In genomic region chr2:109609352-109610024, GRCh38 we compare ENCODE assay signal across 11 cellular contexts. TPM values are rescaled to one million over a fixed set of nuclear protein-coding genes. Genes with fewer than 3 reads are reported as not detected.
DNase-seq lines count a peak whose midpoint lies in the region; ATAC-seq and TF ChIP-seq lines count a peak whose summit lies in the region.
"Had no signal": no experiment of that assay in that cellular context is flagged by ENCODE, and none has a peak within 500 bp of the region (broad histone marks: within the 10 kb centered on the region; RNA-seq: fewer than 3 reads in every experiment).

No MANE protein-coding gene starts in this region.

- peaks cover 33% of the 10 kb centered on the region for H3K27me3 Mint-ChIP-seq in activated CD4-positive, alpha-beta memory T cell treated with anti-CD3 and anti-CD28 coated beads for 36 hours

- POLR2A ChIA-PET in activated CD4-positive, alpha-beta memory T cell treated with anti-CD3 and anti-CD28 coated beads for 36 hours (lab: Charles Lee) = no interaction called here

- H3K9me3 ChIP-seq in right atrium auricular region (no peaks in the 10 kb centered on the region), aorta (ENCODE audit: control insufficient read depth, low read length) (no peaks in the 10 kb centered on the region)

- peaks cover 5% of the 10 kb centered on the region for H3K36me3 Mint-ChIP-seq in activated CD4-positive, alpha-beta memory T cell treated with anti-CD3 and anti-CD28 coated beads for 36 hours
- H3K36me3 Mint-ChIP-seq: CD8-positive, alpha-beta T cell had no signal

- H3K27ac ChIP-seq in right atrium auricular region (peak overlapping the region; percentile 8 to 32), aorta (ENCODE audit: low read depth in 1 of 2, low read length in 2 of 2) (peak overlapping the region; percentile 37 to 80)

- no peak for DNase-seq in right atrium auricular region (ENCODE audit: low spot score)
- DNase-seq in left ventricle myocardium superior = no peak
- peak; percentile 60 for DNase-seq in amniotic epithelial cell (ENCODE audit: low read depth)
- peak; percentile 75 for DNase-seq in iris pigment epithelial cell (ENCODE audit: low read depth)
- DNase-seq in aorta = no peak
- DNase-seq in head of caudate nucleus = no peak
- DNase-seq in activated CD4-positive, alpha-beta memory T cell treated with anti-CD3 and anti-CD28 coated beads for 36 hours = no peak
- DNase-seq in NCI-H69 (lab: John Stamatoyannopoulos, UW) = no peak
- DNase-seq: activated CD4-positive, alpha-beta T cell treated with anti-CD3 and anti-CD28 coated beads for 1 hour; CD8-positive, alpha-beta T cell; NCI-H446 treated with DMSO at 0.1 percent for 48 hours had no signal

- ATAC-seq in left ventricle myocardium superior = no peak
- no peak for ATAC-seq in aorta (ENCODE audit: low FRiP score)
- ATAC-seq: CD8-positive, alpha-beta T cell had no signal

- peaks cover 0 to 38% of the 10 kb centered on the region in 2 donors for H3K4me1 ChIP-seq in right atrium auricular region
- H3K4me1 ChIP-seq in aorta (ENCODE audit: control insufficient read depth in 1 of 2, insufficient read depth in 2 of 2, low read length in 2 of 2) = peaks cover 4 to 10% of the 10 kb centered on the region in 2 donors

- TF ChIP-seq CTCF in right atrium auricular region (IDR thresholded peaks at IDR 0.05) = no peak

- H3K36me3 ChIP-seq in right atrium auricular region (no peaks in the 10 kb centered on the region), aorta (ENCODE audit: control insufficient read depth in 1 of 2, insufficient read depth in 2 of 2, low read length in 1 of 2) (no peaks in the 10 kb centered on the region)

- H3K27me3 ChIP-seq in right atrium auricular region (no peaks in the 10 kb centered on the region), aorta (ENCODE audit: control insufficient read depth in 1 of 2, insufficient read depth in 2 of 2, low read length in 1 of 2) (no peaks in the 10 kb centered on the region)

- H3K4me1 Mint-ChIP-seq in activated CD4-positive, alpha-beta memory T cell treated with anti-CD3 and anti-CD28 coated beads for 36 hours (ENCODE audit: low read depth) = peaks cover 16% of the 10 kb centered on the region

- intact Hi-C loops in left ventricle myocardium superior (cut with micrococcal nuclease) (no loop called here), aorta (cut with DNase I) (loop anchor here in 1 of 2 donors (5.0 kb wide), 2 partner anchors 52 to 83 kb away; no protein-coding TSS in a partner anchor), head of caudate nucleus (cut with DNase I) (no loop called here)
- intact Hi-C loops in activated CD4-positive, alpha-beta memory T cell treated with anti-CD3 and anti-CD28 coated beads for 36 hours (cut with micrococcal nuclease) = no loop called here

- 11 to 19% methylated on average over 8 of the region's 8 CpGs for WGBS in aorta, 2 donors

- no peaks in the 10 kb centered on the region for H3K9me3 Mint-ChIP-seq in activated CD4-positive, alpha-beta memory T cell treated with anti-CD3 and anti-CD28 coated beads for 36 hours

- no peak overlapping the region for H3K27ac Mint-ChIP-seq in activated CD4-positive, alpha-beta memory T cell treated with anti-CD3 and anti-CD28 coated beads for 36 hours
- H3K27ac Mint-ChIP-seq: CD8-positive, alpha-beta T cell had no signal

- CTCF ChIA-PET in activated CD4-positive, alpha-beta memory T cell treated with anti-CD3 and anti-CD28 coated beads for 36 hours (lab: Charles Lee) = no interaction called here

- H3K4me3 Mint-ChIP-seq in activated CD4-positive, alpha-beta memory T cell treated with anti-CD3 and anti-CD28 coated beads for 36 hours = no peak overlapping the region
- H3K4me3 Mint-ChIP-seq: CD8-positive, alpha-beta T cell had no signal

- H3K4me3 ChIP-seq in right atrium auricular region = peak overlapping the region; percentile 0 to 3
- peak overlapping the region; percentile 15 to 44 for H3K4me3 ChIP-seq in aorta (ENCODE audit: low read length in 2 of 2)

RNA-seq across cellular contexts. Expression of gene SEPTIN10, which starts 4.3 kb away (rescaled TPM):
- total RNA-seq in right atrium auricular region (10 to 100 TPM; 47.0 to 61.7 TPM), left ventricle myocardium superior (46.8 TPM), aorta (100 to 1,000 TPM; 127 to 132 TPM)
- 10 to 100 TPM; 80.3 to 86.6 TPM for polyA plus RNA-seq in aorta
- total RNA-seq in activated CD4-positive, alpha-beta memory T cell treated with anti-CD3 and anti-CD28 coated beads for 36 hours = 1 to 10 TPM; 8.4 to 9.8 TPM

RNA-seq across cellular contexts. Expression of gene SOWAHC, which starts 4.7 kb away (rescaled TPM):
- total RNA-seq in right atrium auricular region (1 to 10 TPM; 3.0 to 5.3 TPM), left ventricle myocardium superior (2.5 TPM), aorta (10 to 100 TPM; 12.0 to 15.0 TPM)
- polyA plus RNA-seq in aorta = 1 to 10 TPM; 5.6 to 7.9 TPM
- total RNA-seq in activated CD4-positive, alpha-beta memory T cell treated with anti-CD3 and anti-CD28 coated beads for 36 hours = 1 to 10 TPM in 1 of 2 experiments, under 1 TPM in 1; 0.97 to 1.0 TPM

Comparison
In these comparisons a context has a peak if more than half of its experiments do, and no peak if none do; other contexts are left out.
1. DNase-seq: peak in amniotic epithelial cell (single experiment) and iris pigment epithelial cell (single experiment); none in right atrium auricular region (single experiment), left ventricle myocardium superior (single experiment), aorta (0 of 2), head of caudate nucleus (0 of 42), activated CD4-positive, alpha-beta memory T cell treated with anti-CD3 and anti-CD28 coated beads for 36 hours (single experiment) and NCI-H69 (single experiment).